Comparison of ENCODE assay signal across 8 cellular contexts in genomic region chr1:28369225-28369517, GRCh38. TPM values are rescaled to one million over a fixed set of nuclear protein-coding genes. Genes with fewer than 3 reads are reported as not detected.
A peak's percentile ranks its signal among the peaks of the same experiment; 100 is the strongest.
DNase-seq lines count a peak whose midpoint lies in the region; ATAC-seq and TF ChIP-seq lines count a peak whose summit lies in the region.

No MANE protein-coding gene starts in this region.

- H3K27ac ChIP-seq in heart left ventricle, result peak overlapping the region; percentile 59 to 99 (median 94)
- H3K27ac ChIP-seq in mesodermal cell (ENCODE audit: low read depth, low read length, severe bottlenecking), result peak overlapping the region; percentile 95
- peak overlapping the region; percentile 95 for H3K27ac ChIP-seq in vagina

- no peaks in the 10 kb centered on the region for H3K36me3 ChIP-seq in heart left ventricle
- peaks cover 7% of the 10 kb centered on the region for H3K36me3 ChIP-seq in mesodermal cell (ENCODE audit: control insufficient read depth, insufficient read depth, low read length)
- no peaks in the 10 kb centered on the region for H3K36me3 ChIP-seq in vagina

- H3K4me3 ChIP-seq in heart left ventricle (peak overlapping the region; percentile 48 to 98 (median 81)), mesodermal cell (ENCODE audit: extremely low read depth, insufficient read depth, low read length, poor library complexity, severe bottlenecking) (peak overlapping the region; percentile 74), vagina (peak overlapping the region; percentile 80 to 81)

- no peaks in the 10 kb centered on the region for H3K27me3 Mint-ChIP-seq in MCF 10A (ENCODE audit: insufficient read depth, unreplicated experiment)

- H3K9me3 Mint-ChIP-seq in MCF 10A (ENCODE audit: unreplicated experiment), result no peaks in the 10 kb centered on the region

- CTCF ChIA-PET in MCF 10A (lab: Yijun Ruan, JAX), result interaction anchor here (2.7 kb wide), 1 partner anchor 9 kb away, joined by 21 read pairs; no protein-coding TSS in a partner anchor

- H3K9me3 ChIP-seq in heart left ventricle, result no peaks in the 10 kb centered on the region
- H3K9me3 ChIP-seq in mesodermal cell (ENCODE audit: control insufficient read depth, low read length), result no peaks in the 10 kb centered on the region
- no peaks in the 10 kb centered on the region for H3K9me3 ChIP-seq in vagina

- peak overlapping the region; percentile 76 for H3K27ac Mint-ChIP-seq in MCF 10A (ENCODE audit: low read depth, unreplicated experiment)

- peak overlapping the region; percentile 91 for H3K4me3 Mint-ChIP-seq in MCF 10A (ENCODE audit: unreplicated experiment)

- DNase-seq in heart left ventricle, result no peak
- no peak for DNase-seq in left cardiac atrium
- no peak for DNase-seq in MCF 10A (ENCODE audit: unreplicated experiment)
- DNase-seq in vagina (ENCODE audit: extremely low spot score in 2 of 2), result no peak
- no peak for DNase-seq in ureter (ENCODE audit: low spot score)
- no peak for DNase-seq in NCI-H526 (lab: John Stamatoyannopoulos, UW)
- no peak for DNase-seq in stimulated activated CD4-positive, alpha-beta T cell treated with anti-CD3 and anti-CD28 coated beads, Interleukin-2, amount 100 ng/mL, for 48 hours

- ATAC-seq in heart left ventricle, result no peak
- no peak for ATAC-seq in left cardiac atrium

- H3K4me1 ChIP-seq in heart left ventricle (peaks cover 0 to 32% (median 15%) of the 10 kb centered on the region in 12 donors), mesodermal cell (ENCODE audit: control insufficient read depth, insufficient read depth, low read length, poor library complexity, severe bottlenecking) (peaks cover 6% of the 10 kb centered on the region), vagina (peaks cover 40% of the 10 kb centered on the region)

- H3K4me1 Mint-ChIP-seq in MCF 10A (ENCODE audit: insufficient read depth, unreplicated experiment), result peaks cover 9% of the 10 kb centered on the region

- peaks cover 14% of the 10 kb centered on the region for H3K36me3 Mint-ChIP-seq in MCF 10A (ENCODE audit: insufficient read depth, unreplicated experiment)

- TF ChIP-seq CTCF in heart left ventricle (IDR thresholded peaks at IDR 0.05), result no peak
- TF ChIP-seq CTCF in MCF 10A (IDR thresholded peaks at IDR 0.05; ENCODE audit: unreplicated experiment), result no peak
- no peak for TF ChIP-seq CTCF in vagina (IDR thresholded peaks at IDR 0.05)

- TSS peak; percentile 40 for BruUV-seq in MCF 10A (replicated peaks; lab: Mats Ljungman, UMichigan)

- H3K27me3 ChIP-seq in heart left ventricle, result no peaks in the 10 kb centered on the region
- no peaks in the 10 kb centered on the region for H3K27me3 ChIP-seq in vagina

- no peak for TF ChIP-seq POLR2A in heart left ventricle (IDR thresholded peaks at IDR 0.05)
- no peak for TF ChIP-seq POLR2A in vagina (IDR thresholded peaks at IDR 0.05)

- POLR2A ChIA-PET in MCF 10A (lab: Yijun Ruan, JAX), result interaction anchor here (0.5 to 3.5 kb wide), 15 partner anchors 9 to 212 kb away, joined by 3 to 32 read pairs (median 6); partner anchors contain the start of genes ATP5IF1, MED18 and SESN2

- 51 to 57% (median 54%) methylated on average over 2 of the region's 2 CpGs for WGBS in heart left ventricle, 4 donors
- WGBS in mesodermal cell (ENCODE audit: insufficient coverage in 2 of 2), 2 experiments, result 57 to 100% methylated on average over 1 to 2 of the region's 2 CpGs

- intact Hi-C loops in heart left ventricle (cut with DNase I), result loop anchor here in 2 of 10 donors (2.0 to 10.0 kb wide), 2 partner anchors 120 to 506 kb away; no protein-coding TSS in a partner anchor
- intact Hi-C loops in left cardiac atrium (cut with DNase I), result no loop called here
- intact Hi-C loops in MCF 10A (cut with micrococcal nuclease), result loop anchor here (2.0 kb wide), 1 partner anchor 120 kb away; no protein-coding TSS in a partner anchor
- intact Hi-C loops in vagina (cut with DNase I), result no loop called here

RNA-seq across cellular contexts. Expression of gene PHACTR4, which starts 0.4 kb away (rescaled TPM):
- 10 to 100 TPM; 13.6 to 30.5 (median 19.0) TPM for total RNA-seq in heart left ventricle
- 10 to 100 TPM; 15.9 to 28.8 TPM for polyA plus RNA-seq in heart left ventricle
- 10 to 100 TPM; 20.8 to 26.2 TPM for total RNA-seq in left cardiac atrium
- total RNA-seq in MCF 10A (2022), result 50.7 and 56.4 TPM in 2 replicates
- 30.3 TPM for polyA plus RNA-seq in mesodermal cell (2013, experiment 1 of 2)
- polyA plus RNA-seq in mesodermal cell (2013, experiment 2 of 2), result 28.7 TPM
- 28.7 TPM for total RNA-seq in vagina
- 44.1 TPM for total RNA-seq in ureter

RNA-seq across cellular contexts. Expression of gene MED18, which starts 40.3 kb away (rescaled TPM):
- total RNA-seq in heart left ventricle, result 10 to 100 TPM in 6 of 9 donors, 1 to 10 TPM in 3; 7.1 to 17.2 (median 11.5) TPM
- 10 to 100 TPM; 10.7 to 14.2 TPM for polyA plus RNA-seq in heart left ventricle
- total RNA-seq in left cardiac atrium, result 1 to 10 TPM; 8.1 to 9.5 TPM
- 19.0 and 22.9 TPM in 2 replicates for total RNA-seq in MCF 10A (2022)
- polyA plus RNA-seq in mesodermal cell (2013, experiment 1 of 2), result 15.0 TPM
- polyA plus RNA-seq in mesodermal cell (2013, experiment 2 of 2), result 14.0 TPM
- 8.8 TPM for total RNA-seq in vagina
- total RNA-seq in ureter, result 14.4 TPM
